Comparison of ENCODE assay signal across 1 cellular context in genomic region chr1:231420959-231421615, GRCh38.
A peak's percentile ranks its signal among the peaks of the same experiment; 100 is the strongest.
TF ChIP-seq lines count a peak whose summit lies in the region.

No MANE protein-coding gene starts in this region.

TF ChIP-seq in H1, 55 proteins besides CTCF, POLR2A, EP300 and RAD21:
- TF ChIP-seq YY1 (IDR thresholded peaks at IDR 0.05; ENCODE audit: low read depth, low read length), result 0 out of 2 replicates have a peak, but pooled peaks have one; percentile 26
- TF ChIP-seq, protein P1, sequence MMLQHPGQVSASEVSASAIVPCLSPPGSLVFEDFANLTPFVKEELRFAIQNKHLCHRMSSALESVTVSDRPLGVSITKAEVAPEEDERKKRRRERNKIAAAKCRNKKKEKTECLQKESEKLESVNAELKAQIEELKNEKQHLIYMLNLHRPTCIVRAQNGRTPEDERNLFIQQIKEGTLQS (IDR thresholded peaks at IDR 0.05; ENCODE audit: insufficient read depth, low read depth, low read length), result no peak
- no peak for TF ChIP-seq SP4 (IDR thresholded peaks at IDR 0.05; ENCODE audit: low read length)
- peak; percentile 47 for TF ChIP-seq ASH2L (IDR thresholded peaks at IDR 0.05; ENCODE audit: low read length)
- 0 out of 4 replicates have a peak, but pooled peaks of 1 of the 2 experiments have one; percentile 32 for TF ChIP-seq HDAC2 (IDR thresholded peaks at IDR 0.05; ENCODE audit: borderline replicate concordance in 1 of 2, low read depth in 2 of 2, low read length in 2 of 2)
- peak; percentile 79 for TF ChIP-seq EZH2 (IDR thresholded peaks at IDR 0.05; ENCODE audit: low read depth, low read length, severe bottlenecking)
- TF ChIP-seq CHD1 (IDR thresholded peaks at IDR 0.05; ENCODE audit: low read depth, low read length), result no peak
- TF ChIP-seq SUZ12 (IDR thresholded peaks at IDR 0.05; ENCODE audit: low read length), result peak; percentile 83; the same call in 1 of the 2 replicates
- no peak for TF ChIP-seq SIX5 (IDR thresholded peaks at IDR 0.05; ENCODE audit: low read depth, low read length)
- TF ChIP-seq, protein P2, sequence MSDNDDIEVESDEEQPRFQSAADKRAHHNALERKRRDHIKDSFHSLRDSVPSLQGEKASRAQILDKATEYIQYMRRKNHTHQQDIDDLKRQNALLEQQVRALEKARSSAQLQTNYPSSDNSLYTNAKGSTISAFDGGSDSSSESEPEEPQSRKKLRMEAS (IDR thresholded peaks at IDR 0.05), result peak; percentile 55; the same call in 1 of the 2 replicates
- TF ChIP-seq, protein P3, sequence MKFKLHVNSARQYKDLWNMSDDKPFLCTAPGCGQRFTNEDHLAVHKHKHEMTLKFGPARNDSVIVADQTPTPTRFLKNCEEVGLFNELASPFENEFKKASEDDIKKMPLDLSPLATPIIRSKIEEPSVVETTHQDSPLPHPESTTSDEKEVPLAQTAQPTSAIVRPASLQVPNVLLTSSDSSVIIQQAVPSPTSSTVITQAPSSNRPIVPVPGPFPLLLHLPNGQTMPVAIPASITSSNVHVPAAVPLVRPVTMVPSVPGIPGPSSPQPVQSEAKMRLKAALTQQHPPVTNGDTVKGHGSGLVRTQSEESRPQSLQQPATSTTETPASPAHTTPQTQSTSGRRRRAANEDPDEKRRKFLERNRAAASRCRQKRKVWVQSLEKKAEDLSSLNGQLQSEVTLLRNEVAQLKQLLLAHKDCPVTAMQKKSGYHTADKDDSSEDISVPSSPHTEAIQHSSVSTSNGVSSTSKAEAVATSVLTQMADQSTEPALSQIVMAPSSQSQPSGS (IDR thresholded peaks at IDR 0.05; ENCODE audit: low read length), result no peak
